ENCODE assay signal across 20 cellular contexts in genomic region chr3:71870966-71871512, GRCh38.
DNase-seq lines count a peak whose midpoint lies in the region; ATAC-seq, FAIRE-seq and TF ChIP-seq lines count a peak whose summit lies in the region.
"Had no signal": no experiment of that assay in that cellular context is flagged by ENCODE, and none has a peak within 500 bp of the region (broad histone marks: within the 10 kb centered on the region; RNA-seq: fewer than 3 reads in every experiment).

No MANE protein-coding gene starts in this region.

- BruUV-seq in K562 (replicated peaks; lab: Mats Ljungman, UMichigan): no TSS peak

- WGBS in A549 (ENCODE audit: missing lambda C conversion rate): 36% methylated on average over 7 of the region's 7 CpGs
- 17% methylated on average over 7 of the region's 7 CpGs for WGBS in K562 (ENCODE audit: insufficient coverage, low coverage, missing lambda C conversion rate)

- H3K36me3 ChIP-seq in HEK293 (ENCODE audit: control insufficient read depth in 2 of 2, insufficient read depth in 1 of 2, low read length in 2 of 2) (no peaks in the 10 kb centered on the region), K562 (ENCODE audit: control insufficient read depth, insufficient read depth, low read length) (no peaks in the 10 kb centered on the region)
- H3K36me3 ChIP-seq: BLaER1 treated with 17β-estradiol and CSF1 and Interleukin-3, amounts not matched to agents 10 nM and 100 nM had no signal

- H3K27me3 ChIP-seq in K562 (ENCODE audit: control insufficient read depth in 2 of 2, insufficient read depth in 2 of 2, low read length in 2 of 2): no peaks in the 10 kb centered on the region
- H3K27me3 ChIP-seq: BLaER1 treated with 17β-estradiol and CSF1 and Interleukin-3, amounts not matched to agents 10 nM and 100 nM had no signal

- DNase-seq in A549 (ENCODE audit: low read depth in 1 of 2, low spot score in 1 of 2) (no peak), K562 (ENCODE audit: extremely low read depth in 1 of 4, low spot score in 3 of 4) (no peak), iPS-NIHi7 (ENCODE audit: extremely low spot score) (no peak), NCI-H146 treated with DMSO at 0.1 percent for 48 hours (lab: John Stamatoyannopoulos, UW; ENCODE audit: unreplicated experiment) (no peak)
- DNase-seq: 8988T; AML-193; Caco-2; Calu3; CD4-positive, alpha-beta T cell; CD8-positive, alpha-beta T cell; DMS79 treated with DMSO at 0.1 percent for 48 hours; GF-D8 had no signal

- 0 out of 2 replicates have a peak overlapping the region, but pooled peaks have one; percentile 39 for H2AFZ ChIP-seq in K562 (ENCODE audit: low read depth, low read length)

- no peak for FAIRE-seq in A549 (lab: Jason Lieb, UNC)
- no peak for FAIRE-seq in K562 (lab: Jason Lieb, UNC)
- FAIRE-seq: D721Med, G401.6, GM12891, GM19239 had no signal

- POLR2A ChIA-PET in A549 (lab: Yijun Ruan, JAX): no interaction called here
- POLR2A ChIA-PET in HEK293 (lab: Yijun Ruan, JAX): no interaction called here
- POLR2A ChIA-PET in K562 (lab: Yijun Ruan, JAX): interaction anchor here (1.2 kb wide), 1 partner anchor 10 kb away, joined by 3 read pairs; no protein-coding TSS in a partner anchor

- H3K9me3 ChIP-seq in A549 (peaks cover 18% of the 10 kb centered on the region; the same call in 1 of the 3 replicates), HEK293 (ENCODE audit: control insufficient read depth, insufficient read depth, low read depth, low read length) (no peaks in the 10 kb centered on the region), K562 (replicated peaks; ENCODE audit: control insufficient read depth, insufficient read depth, low read depth, low read length) (no peaks in the 10 kb centered on the region)
- H3K9me3 ChIP-seq: Caco-2 had no signal

- no peak for TF ChIP-seq CTCF in A549 (IDR thresholded peaks at IDR 0.05)
- no peak for TF ChIP-seq CTCF in HEK293 (tag by site-specific recombination; IDR thresholded peaks at IDR 0.05)
- TF ChIP-seq CTCF in K562 (IDR thresholded peaks at IDR 0.05 in 2 of 3, conservative IDR thresholded peaks at IDR 0.05 in 1 of 3; ENCODE audit: insufficient read depth in 2 of 3, low read depth in 1 of 3, low read length in 3 of 3): no peak

- in situ Hi-C loops in K562 (cut with MboI): loop anchor here (10.0 kb wide), 1 partner anchor 224 kb away; no protein-coding TSS in a partner anchor

- H3K4me1 ChIP-seq in A549 (no peaks in the 10 kb centered on the region), HEK293 (ENCODE audit: control insufficient read depth, insufficient read depth, low read length) (peaks cover 9% of the 10 kb centered on the region; the same call in 1 of the 2 replicates), K562 (replicated peaks in 1 of 2; ENCODE audit: control insufficient read depth in 2 of 2, insufficient read depth in 2 of 2, low read length in 2 of 2) (0 out of 5 replicates have a peak, but pooled peaks cover 0 to 2% of the 10 kb centered on the region in 2 experiments)

- no peaks in the 10 kb centered on the region for H3K79me2 ChIP-seq in K562 (ENCODE audit: control insufficient read depth, insufficient read depth, low read length)

- ATAC-seq in A549 (no peak), K562 (no peak), HG03135 (IDR thresholded peaks at IDR 0.05; ENCODE audit: unreplicated experiment) (no peak)
- ATAC-seq: CD8-positive, alpha-beta T cell had no signal

- no peaks in the 10 kb centered on the region for H4K20me1 ChIP-seq in K562 (replicated peaks; ENCODE audit: control insufficient read depth, insufficient read depth, low read length)
- H4K20me1 ChIP-seq: BLaER1 treated with 17β-estradiol and CSF1 and Interleukin-3, amounts not matched to agents 10 nM and 100 nM had no signal

- H3K27ac ChIP-seq in A549: no peak overlapping the region
- H3K27ac ChIP-seq in HEK293 (ENCODE audit: extremely low read depth, low read depth, low read length): no peak overlapping the region
- no peak overlapping the region for H3K27ac ChIP-seq in K562 (ENCODE audit: extremely low read depth, low read depth, low read length)
- H3K27ac ChIP-seq: BLaER1 treated with 17β-estradiol and CSF1 and Interleukin-3, amounts not matched to agents 10 nM and 100 nM; C4-2B had no signal

- no peak for TF ChIP-seq EP300 in A549 (IDR thresholded peaks at IDR 0.05)
- TF ChIP-seq EP300 in K562 (IDR thresholded peaks at IDR 0.05; ENCODE audit: low read length): no peak; the same call in 1 of the 2 replicates

- no peak overlapping the region for H3K4me2 ChIP-seq in A549
- no peak overlapping the region for H3K4me2 ChIP-seq in K562 (ENCODE audit: insufficient read depth, low read length)
- H3K4me2 ChIP-seq: BLaER1 treated with 17β-estradiol and CSF1 and Interleukin-3, amounts not matched to agents 10 nM and 100 nM had no signal

- intact Hi-C loops in K562 (cut with micrococcal nuclease): loop anchor here (10.0 kb wide), 1 partner anchor 944 kb away; no protein-coding TSS in a partner anchor

- no peak overlapping the region for H3K4me3 ChIP-seq in A549
- no peak overlapping the region for H3K4me3 ChIP-seq in HEK293 (ENCODE audit: low read depth, low read length)
- no peak overlapping the region for H3K4me3 ChIP-seq in K562
- H3K4me3 ChIP-seq: BLaER1 treated with 17β-estradiol and CSF1 and Interleukin-3, amounts not matched to agents 10 nM and 100 nM had no signal

- CTCF ChIA-PET in A549 (lab: Yijun Ruan, JAX) (interaction anchor here (0.5 to 12.7 kb wide), 2 partner anchors 171 to 951 kb away, joined by 3 to 157 read pairs; no protein-coding TSS in a partner anchor), HEK293 (lab: Yijun Ruan, JAX) (interaction anchor here (0.7 to 1.0 kb wide), 4 partner anchors 141 to 1030 kb away, joined by 3 to 7 read pairs (median 4); no protein-coding TSS in a partner anchor), K562 (lab: Yijun Ruan, JAX; ENCODE audit: low intra/inter-chr PET ratio) (interaction anchor here (0.6 to 0.7 kb wide), 2 partner anchors 8 to 166 kb away, joined by 3 to 4 read pairs; no protein-coding TSS in a partner anchor)

- no peak for TF ChIP-seq POLR2A in A549 (IDR thresholded peaks at IDR 0.05; ENCODE audit: low read length)
- TF ChIP-seq POLR2A in K562 (conservative IDR thresholded peaks at IDR 0.05): no peak

- no peak for TF ChIP-seq RAD21 in A549 (conservative IDR thresholded peaks at IDR 0.05 in 1 of 2, IDR thresholded peaks at IDR 0.05 in 1 of 2)
- TF ChIP-seq RAD21 in K562 (CRISPR knock-in tag; conservative IDR thresholded peaks at IDR 0.05 in 1 of 2, IDR thresholded peaks at IDR 0.05 in 1 of 2): no peak

- H3K9me1 ChIP-seq in K562 (ENCODE audit: control insufficient read depth, insufficient read depth, low read length): no peaks in the 10 kb centered on the region

- H3K9ac ChIP-seq in K562 (ENCODE audit: insufficient read depth in 1 of 2, low read depth in 2 of 2, low read length in 2 of 2): no peak overlapping the region
- H3K9ac ChIP-seq: BLaER1 treated with 17β-estradiol and CSF1 and Interleukin-3, amounts not matched to agents 10 nM and 100 nM had no signal

TF ChIP-seq in A549, 52 proteins besides CTCF, POLR2A, EP300 and RAD21:
- peak; percentile 38 for TF ChIP-seq MAFK (IDR thresholded peaks at IDR 0.05; ENCODE audit: partially characterized antibody)
- no peak for TF ChIP-seq HOXB5 (CRISPR knock-in tag; IDR thresholded peaks at IDR 0.05)

TF ChIP-seq in HEK293, 187 proteins besides CTCF, POLR2A, EP300 and RAD21:
- TF ChIP-seq ZBTB44 (tag by site-specific recombination; IDR thresholded peaks at IDR 0.05): no peak
- TF ChIP-seq SETDB1 (IDR thresholded peaks at IDR 0.05; ENCODE audit: insufficient read length, low read length): peak; percentile 62

TF ChIP-seq in K562, 482 proteins besides CTCF, POLR2A, EP300 and RAD21 (continues in another document):
- TF ChIP-seq TCF3 (CRISPR knock-in tag; IDR thresholded peaks at IDR 0.05) (peak; percentile 30; the same call in 1 of the 2 replicates), HCFC1 (IDR thresholded peaks at IDR 0.05; ENCODE audit: low read depth, low read length) (no peak), ARID1B (IDR thresholded peaks at IDR 0.05) (peak; percentile 39; the same call in 1 of the 2 replicates), TRIM24 (IDR thresholded peaks at IDR 0.05) (peak in 1 of 2 experiments; percentile 67; a peak in 3 of 4 replicates), MAFF (IDR thresholded peaks at IDR 0.05; ENCODE audit: low read length) (peak; percentile 56; the same call in 1 of the 2 replicates), TBL1XR1 (IDR thresholded peaks at IDR 0.05; ENCODE audit: low read length in 2 of 2) (0 out of 4 replicates have a peak, but pooled peaks of 1 of the 2 experiments have one; percentile 6), ZNF217 (CRISPR knock-in tag; IDR thresholded peaks at IDR 0.05) (no peak), C11orf30 (IDR thresholded peaks at IDR 0.05; ENCODE audit: low read depth) (peak; percentile 91), CEBPG (CRISPR knock-in tag; IDR thresholded peaks at IDR 0.05) (no peak), CEBPG (tag; conservative IDR thresholded peaks at IDR 0.05 in 1 of 2, IDR thresholded peaks at IDR 0.05 in 1 of 2) (0 out of 4 replicates have a peak, but pooled peaks of 1 of the 2 experiments have one; percentile 11), AFF1 (IDR thresholded peaks at IDR 0.05; ENCODE audit: low read depth in 1 of 2, partially characterized antibody in 2 of 2) (peak in 1 of 2 experiments; percentile 98)
